Comparison of ENCODE assay signal across 17 cellular contexts in genomic region chr18:34702814-34703213, GRCh38.
"Had no signal": no experiment of that assay in that cellular context is flagged by ENCODE, and none has a peak within 500 bp of the region (broad histone marks: within the 10 kb centered on the region; RNA-seq: fewer than 3 reads in every experiment).

No MANE protein-coding gene starts in this region.

- ATAC-seq: foreskin keratinocyte, left lung, lower lobe of right lung had no signal

- H3K27ac ChIP-seq: coronary artery, dorsolateral prefrontal cortex, esophagus muscularis mucosa, foreskin keratinocyte, left lung, lower lobe of right lung had no signal

- DNase-seq: dermis blood vessel endothelial cell; dorsolateral prefrontal cortex; effector CD4-positive, alpha-beta T cell; effector memory CD4-positive, alpha-beta T cell; foreskin keratinocyte; glutamatergic neuron; head of caudate nucleus; heart right ventricle; hippocampal formation; kidney; kidney glomerular epithelial cell; left lung; left ventricle myocardium superior; lower lobe of right lung; mesenchymal stem cell had no signal

- H3K36me3 ChIP-seq: left lung, lower lobe of right lung had no signal

- H3K27me3 ChIP-seq: dorsolateral prefrontal cortex, esophagus muscularis mucosa, foreskin keratinocyte, heart right ventricle, left lung had no signal

- H3K9me3 ChIP-seq: esophagus muscularis mucosa, left lung, lower lobe of right lung had no signal

- H3K4me3 ChIP-seq: coronary artery, dorsolateral prefrontal cortex, esophagus muscularis mucosa, heart right ventricle, left lung, lower lobe of right lung had no signal
